In genomic region chr11:62546244-62546936, GRCh38 we compare ENCODE assay signal across 1 cellular context.
TF ChIP-seq lines count a peak whose summit lies in the region.

AHNAK (minus strand) TSS chr11:62546806; CDS start chr11:62536098, 10,708 bp downstream.

TF ChIP-seq in HepG2, 621 proteins besides CTCF, POLR2A, EP300 and RAD21 (continued from another document and continues in another):
- TF ChIP-seq ZMAT3 (CRISPR knock-in tag; conservative IDR thresholded peaks at IDR 0.05), result no peak; the same call in 1 of the 2 replicates
- TF ChIP-seq PHF20 (CRISPR knock-in tag; IDR thresholded peaks at IDR 0.05), result 0 out of 2 replicates have a peak, but pooled peaks have one; percentile 34
- TF ChIP-seq ZFY (CRISPR knock-in tag; IDR thresholded peaks at IDR 0.05), result peak; percentile 68
- TF ChIP-seq FOXC1 (CRISPR knock-in tag; IDR thresholded peaks at IDR 0.05; ENCODE audit: borderline replicate concordance), result 0 out of 2 replicates have a peak, but pooled peaks have one; percentile 9
- no peak for TF ChIP-seq ZNF17 (CRISPR knock-in tag; IDR thresholded peaks at IDR 0.05)
- TF ChIP-seq ZNF550 (CRISPR knock-in tag; IDR thresholded peaks at IDR 0.05; ENCODE audit: borderline replicate concordance), result 0 out of 2 replicates have a peak, but pooled peaks have one; percentile 50
- TF ChIP-seq, protein P1, sequence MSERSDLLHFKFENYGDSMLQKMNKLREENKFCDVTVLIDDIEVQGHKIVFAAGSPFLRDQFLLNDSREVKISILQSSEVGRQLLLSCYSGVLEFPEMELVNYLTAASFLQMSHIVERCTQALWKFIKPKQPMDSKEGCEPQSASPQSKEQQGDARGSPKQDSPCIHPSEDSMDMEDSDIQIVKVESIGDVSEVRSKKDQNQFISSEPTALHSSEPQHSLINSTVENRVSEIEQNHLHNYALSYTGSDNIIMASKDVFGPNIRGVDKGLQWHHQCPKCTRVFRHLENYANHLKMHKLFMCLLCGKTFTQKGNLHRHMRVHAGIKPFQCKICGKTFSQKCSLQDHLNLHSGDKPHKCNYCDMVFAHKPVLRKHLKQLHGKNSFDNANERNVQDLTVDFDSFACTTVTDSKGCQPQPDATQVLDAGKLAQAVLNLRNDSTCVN (CRISPR knock-in tag; IDR thresholded peaks at IDR 0.05; ENCODE audit: borderline replicate concordance), result no peak
- TF ChIP-seq ZNF709 (CRISPR knock-in tag; IDR thresholded peaks at IDR 0.05), result no peak
- no peak for TF ChIP-seq EHMT2 (IDR thresholded peaks at IDR 0.05; ENCODE audit: borderline replicate concordance, low read depth, low read length)
- TF ChIP-seq DRAP1 (CRISPR knock-in tag; IDR thresholded peaks at IDR 0.05), result peak; percentile 80; the same call in 1 of the 2 replicates
- no peak for TF ChIP-seq NR2F6 (IDR thresholded peaks at IDR 0.05)
- no peak for TF ChIP-seq NR2F6 (CRISPR knock-in tag; IDR thresholded peaks at IDR 0.05)
- TF ChIP-seq ELF1 (CRISPR knock-in tag; IDR thresholded peaks at IDR 0.05), result no peak
- TF ChIP-seq TARDBP (CRISPR knock-in tag; IDR thresholded peaks at IDR 0.05), result peak; percentile 29; the same call in 1 of the 2 replicates
- TF ChIP-seq SETDB1 (CRISPR knock-in tag; IDR thresholded peaks at IDR 0.05; ENCODE audit: borderline replicate concordance), result no peak
- no peak; the same call in 1 of the 2 replicates for TF ChIP-seq ZNF841 (CRISPR knock-in tag; IDR thresholded peaks at IDR 0.05; ENCODE audit: borderline replicate concordance)
- TF ChIP-seq, protein P2, sequence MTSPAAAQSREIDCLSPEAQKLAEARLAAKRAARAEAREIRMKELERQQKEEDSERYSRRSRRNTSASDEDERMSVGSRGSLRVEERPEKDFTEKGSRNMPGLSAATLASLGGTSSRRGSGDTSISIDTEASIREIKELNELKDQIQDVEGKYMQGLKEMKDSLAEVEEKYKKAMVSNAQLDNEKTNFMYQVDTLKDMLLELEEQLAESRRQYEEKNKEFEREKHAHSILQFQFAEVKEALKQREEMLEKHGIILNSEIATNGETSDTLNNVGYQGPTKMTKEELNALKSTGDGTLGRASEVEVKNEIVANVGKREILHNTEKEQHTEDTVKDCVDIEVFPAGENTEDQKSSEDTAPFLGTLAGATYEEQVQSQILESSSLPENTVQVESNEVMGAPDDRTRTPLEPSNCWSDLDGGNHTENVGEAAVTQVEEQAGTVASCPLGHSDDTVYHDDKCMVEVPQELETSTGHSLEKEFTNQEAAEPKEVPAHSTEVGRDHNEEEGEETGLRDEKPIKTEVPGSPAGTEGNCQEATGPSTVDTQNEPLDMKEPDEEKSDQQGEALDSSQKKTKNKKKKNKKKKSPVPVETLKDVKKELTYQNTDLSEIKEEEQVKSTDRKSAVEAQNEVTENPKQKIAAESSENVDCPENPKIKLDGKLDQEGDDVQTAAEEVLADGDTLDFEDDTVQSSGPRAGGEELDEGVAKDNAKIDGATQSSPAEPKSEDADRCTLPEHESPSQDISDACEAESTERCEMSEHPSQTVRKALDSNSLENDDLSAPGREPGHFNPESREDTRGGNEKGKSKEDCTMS (CRISPR knock-in tag; conservative IDR thresholded peaks at IDR 0.05), result no peak
- TF ChIP-seq, protein P3, sequence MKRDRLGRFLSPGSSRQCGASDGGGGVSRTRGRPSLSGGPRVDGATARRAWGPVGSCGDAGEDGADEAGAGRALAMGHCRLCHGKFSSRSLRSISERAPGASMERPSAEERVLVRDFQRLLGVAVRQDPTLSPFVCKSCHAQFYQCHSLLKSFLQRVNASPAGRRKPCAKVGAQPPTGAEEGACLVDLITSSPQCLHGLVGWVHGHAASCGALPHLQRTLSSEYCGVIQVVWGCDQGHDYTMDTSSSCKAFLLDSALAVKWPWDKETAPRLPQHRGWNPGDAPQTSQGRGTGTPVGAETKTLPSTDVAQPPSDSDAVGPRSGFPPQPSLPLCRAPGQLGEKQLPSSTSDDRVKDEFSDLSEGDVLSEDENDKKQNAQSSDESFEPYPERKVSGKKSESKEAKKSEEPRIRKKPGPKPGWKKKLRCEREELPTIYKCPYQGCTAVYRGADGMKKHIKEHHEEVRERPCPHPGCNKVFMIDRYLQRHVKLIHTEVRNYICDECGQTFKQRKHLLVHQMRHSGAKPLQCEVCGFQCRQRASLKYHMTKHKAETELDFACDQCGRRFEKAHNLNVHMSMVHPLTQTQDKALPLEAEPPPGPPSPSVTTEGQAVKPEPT (CRISPR knock-in tag; IDR thresholded peaks at IDR 0.05; ENCODE audit: low read depth), result no peak; the same call in 1 of the 2 replicates
- no peak for TF ChIP-seq NFKB2 (CRISPR knock-in tag; IDR thresholded peaks at IDR 0.05; ENCODE audit: borderline replicate concordance)
- TF ChIP-seq ZNF142 (CRISPR knock-in tag; IDR thresholded peaks at IDR 0.05), result peak; percentile 99
- no peak for TF ChIP-seq HOXD1 (CRISPR knock-in tag; IDR thresholded peaks at IDR 0.05)
- TF ChIP-seq, protein P4, sequence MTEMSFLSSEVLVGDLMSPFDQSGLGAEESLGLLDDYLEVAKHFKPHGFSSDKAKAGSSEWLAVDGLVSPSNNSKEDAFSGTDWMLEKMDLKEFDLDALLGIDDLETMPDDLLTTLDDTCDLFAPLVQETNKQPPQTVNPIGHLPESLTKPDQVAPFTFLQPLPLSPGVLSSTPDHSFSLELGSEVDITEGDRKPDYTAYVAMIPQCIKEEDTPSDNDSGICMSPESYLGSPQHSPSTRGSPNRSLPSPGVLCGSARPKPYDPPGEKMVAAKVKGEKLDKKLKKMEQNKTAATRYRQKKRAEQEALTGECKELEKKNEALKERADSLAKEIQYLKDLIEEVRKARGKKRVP (CRISPR knock-in tag; IDR thresholded peaks at IDR 0.05), result peak in 1 of 2 experiments; percentile 47; a peak in 2 of 4 replicates
- TF ChIP-seq, protein P5, sequence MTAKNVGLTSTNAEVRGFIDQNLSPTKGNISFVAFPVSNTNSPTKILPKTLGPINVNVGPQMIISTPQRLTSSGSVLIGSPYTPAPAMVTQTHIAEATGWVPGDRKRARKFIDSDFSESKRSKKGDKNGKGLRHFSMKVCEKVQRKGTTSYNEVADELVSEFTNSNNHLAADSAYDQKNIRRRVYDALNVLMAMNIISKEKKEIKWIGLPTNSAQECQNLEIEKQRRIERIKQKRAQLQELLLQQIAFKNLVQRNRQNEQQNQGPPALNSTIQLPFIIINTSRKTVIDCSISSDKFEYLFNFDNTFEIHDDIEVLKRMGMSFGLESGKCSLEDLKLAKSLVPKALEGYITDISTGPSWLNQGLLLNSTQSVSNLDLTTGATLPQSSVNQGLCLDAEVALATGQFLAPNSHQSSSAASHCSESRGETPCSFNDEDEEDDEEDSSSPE (CRISPR knock-in tag; IDR thresholded peaks at IDR 0.05), result peak; percentile 37; the same call in 1 of the 2 replicates
- TF ChIP-seq ZNF260 (CRISPR knock-in tag; IDR thresholded peaks at IDR 0.05; ENCODE audit: borderline replicate concordance, low read depth), result no peak
- TF ChIP-seq, protein P6, sequence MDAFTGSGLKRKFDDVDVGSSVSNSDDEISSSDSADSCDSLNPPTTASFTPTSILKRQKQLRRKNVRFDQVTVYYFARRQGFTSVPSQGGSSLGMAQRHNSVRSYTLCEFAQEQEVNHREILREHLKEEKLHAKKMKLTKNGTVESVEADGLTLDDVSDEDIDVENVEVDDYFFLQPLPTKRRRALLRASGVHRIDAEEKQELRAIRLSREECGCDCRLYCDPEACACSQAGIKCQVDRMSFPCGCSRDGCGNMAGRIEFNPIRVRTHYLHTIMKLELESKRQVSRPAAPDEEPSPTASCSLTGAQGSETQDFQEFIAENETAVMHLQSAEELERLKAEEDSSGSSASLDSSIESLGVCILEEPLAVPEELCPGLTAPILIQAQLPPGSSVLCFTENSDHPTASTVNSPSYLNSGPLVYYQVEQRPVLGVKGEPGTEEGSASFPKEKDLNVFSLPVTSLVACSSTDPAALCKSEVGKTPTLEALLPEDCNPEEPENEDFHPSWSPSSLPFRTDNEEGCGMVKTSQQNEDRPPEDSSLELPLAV (CRISPR knock-in tag; conservative IDR thresholded peaks at IDR 0.05; ENCODE audit: low read depth), result no peak
- 0 out of 2 replicates have a peak, but pooled peaks have one; percentile 8 for TF ChIP-seq ZNF772 (CRISPR knock-in tag; IDR thresholded peaks at IDR 0.05)
- TF ChIP-seq, protein P7, sequence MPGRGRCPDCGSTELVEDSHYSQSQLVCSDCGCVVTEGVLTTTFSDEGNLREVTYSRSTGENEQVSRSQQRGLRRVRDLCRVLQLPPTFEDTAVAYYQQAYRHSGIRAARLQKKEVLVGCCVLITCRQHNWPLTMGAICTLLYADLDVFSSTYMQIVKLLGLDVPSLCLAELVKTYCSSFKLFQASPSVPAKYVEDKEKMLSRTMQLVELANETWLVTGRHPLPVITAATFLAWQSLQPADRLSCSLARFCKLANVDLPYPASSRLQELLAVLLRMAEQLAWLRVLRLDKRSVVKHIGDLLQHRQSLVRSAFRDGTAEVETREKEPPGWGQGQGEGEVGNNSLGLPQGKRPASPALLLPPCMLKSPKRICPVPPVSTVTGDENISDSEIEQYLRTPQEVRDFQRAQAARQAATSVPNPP (CRISPR knock-in tag; IDR thresholded peaks at IDR 0.05), result no peak
- TF ChIP-seq ZNF331 (CRISPR knock-in tag; IDR thresholded peaks at IDR 0.05), result no peak; the same call in 1 of the 2 replicates
- no peak for TF ChIP-seq ZBTB34 (CRISPR knock-in tag; IDR thresholded peaks at IDR 0.05)
- peak; percentile 46 for TF ChIP-seq ZSCAN31 (CRISPR knock-in tag; IDR thresholded peaks at IDR 0.05; ENCODE audit: low read depth)
- 0 out of 2 replicates have a peak, but pooled peaks have one; percentile 25 for TF ChIP-seq ARNT2 (CRISPR knock-in tag; IDR thresholded peaks at IDR 0.05; ENCODE audit: low read depth)
- no peak for TF ChIP-seq NRL (CRISPR knock-in tag; IDR thresholded peaks at IDR 0.05; ENCODE audit: borderline replicate concordance)
- 0 out of 2 replicates have a peak, but pooled peaks have one; percentile 51 for TF ChIP-seq ZSCAN30 (CRISPR knock-in tag; IDR thresholded peaks at IDR 0.05)
- TF ChIP-seq ZNF781 (CRISPR knock-in tag; IDR thresholded peaks at IDR 0.05; ENCODE audit: borderline replicate concordance, not compliant biosample characterization), result no peak
- peak; percentile 22; the same call in 1 of the 2 replicates for TF ChIP-seq THAP11 (CRISPR knock-in tag; IDR thresholded peaks at IDR 0.05)
- no peak for TF ChIP-seq ZNF558 (CRISPR knock-in tag; IDR thresholded peaks at IDR 0.05; ENCODE audit: borderline replicate concordance)
- 0 out of 2 replicates have a peak, but pooled peaks have one; percentile 23 for TF ChIP-seq ATF6 (CRISPR knock-in tag; conservative IDR thresholded peaks at IDR 0.05)
- no peak for TF ChIP-seq ZSCAN12 (CRISPR knock-in tag; IDR thresholded peaks at IDR 0.05)
- TF ChIP-seq RFX5 (IDR thresholded peaks at IDR 0.05; ENCODE audit: low read depth, low read length), result no peak
